Comparison of ENCODE assay signal across 8 cellular contexts in the genomic region with DNA sequence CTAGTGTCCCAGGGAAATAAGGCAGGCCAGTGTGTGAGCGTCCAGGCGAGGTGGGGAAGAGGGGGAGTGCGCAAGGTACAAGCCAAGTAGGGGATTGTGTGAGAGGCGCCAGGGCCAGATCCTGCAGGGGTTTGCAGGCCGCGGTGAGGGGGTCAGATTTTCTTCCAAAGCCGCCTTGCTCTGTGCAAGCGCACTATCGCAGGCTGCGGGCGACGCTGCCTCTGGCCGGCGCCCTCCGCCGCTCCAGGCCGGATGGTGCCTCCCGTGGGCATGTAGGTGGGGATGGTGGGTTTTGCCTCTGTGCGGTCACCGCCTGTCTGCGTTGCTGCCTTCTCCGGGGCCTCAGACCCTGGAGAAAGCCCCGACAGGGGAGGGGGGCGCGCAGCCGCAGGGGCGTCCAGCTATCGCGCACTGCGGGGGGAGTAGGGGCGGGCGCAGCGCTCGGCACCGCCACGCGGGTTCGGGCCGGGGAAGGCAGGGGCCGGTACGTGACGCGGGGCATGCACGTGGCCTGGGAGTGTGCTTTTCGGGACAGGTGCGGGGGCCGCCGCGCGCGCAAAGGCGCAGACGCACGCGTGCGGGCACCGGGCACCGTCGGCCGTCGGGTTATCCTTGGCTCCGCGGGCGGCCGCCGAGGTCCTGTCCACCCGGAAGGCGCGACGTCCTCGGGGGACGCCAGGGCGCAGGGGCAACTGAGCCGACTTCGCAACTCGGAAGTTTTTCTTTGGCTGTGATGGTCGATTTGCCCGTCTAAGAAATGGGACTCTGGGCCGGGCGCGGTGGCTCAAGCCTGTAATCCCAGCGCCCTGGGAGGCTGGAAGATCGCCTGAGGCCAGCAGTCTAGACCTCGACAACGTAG. TPM values are rescaled to one million over a fixed set of nuclear protein-coding genes. Genes with fewer than 3 reads are reported as not detected.
DNase-seq lines count a peak whose midpoint lies in the region; ATAC-seq, FAIRE-seq and TF ChIP-seq lines count a peak whose summit lies in the region.

No MANE protein-coding gene starts in this region.

- FAIRE-seq in urothelium cell line (lab: Jason Lieb, UNC) = no peak

- peak overlapping the region; percentile 99 for H3K18ac ChIP-seq in neuronal stem cell (ENCODE audit: low read length)

- H3K27ac ChIP-seq in foreskin keratinocyte (peak overlapping the region; percentile 30), neuronal stem cell (replicated peaks; ENCODE audit: low read length) (peak overlapping the region; percentile 80)

- peak overlapping the region; percentile 92 for H2BK15ac ChIP-seq in neuronal stem cell (ENCODE audit: low read length)

- H4K8ac ChIP-seq in neuronal stem cell (ENCODE audit: low read depth, low read length) = peak overlapping the region; percentile 57

- H4K91ac ChIP-seq in neuronal stem cell (ENCODE audit: low read depth, low read length, poor library complexity) = peak overlapping the region; percentile 5

- peaks cover 11% of the 10 kb centered on the region for H3K4me1 ChIP-seq in foreskin keratinocyte
- H3K4me1 ChIP-seq in neuronal stem cell (ENCODE audit: control insufficient read depth in 2 of 2, insufficient read depth in 1 of 2, low read depth in 1 of 2, low read length in 2 of 2) = peaks cover 5 to 14% of the 10 kb centered on the region in 2 donors

- peak overlapping the region; percentile 94 for H2BK120ac ChIP-seq in neuronal stem cell (ENCODE audit: low read depth, low read length)

- H3K9me3 ChIP-seq in neuronal stem cell (replicated peaks in 1 of 2; ENCODE audit: control insufficient read depth in 2 of 2, insufficient read depth in 1 of 2, low read depth in 1 of 2, low read length in 2 of 2) = no peaks in the 10 kb centered on the region

- H2AFZ ChIP-seq in neuronal stem cell (ENCODE audit: low read length) = peak overlapping the region; percentile 83

- H3K9ac ChIP-seq in neuronal stem cell (ENCODE audit: low read depth, low read length, poor library complexity) = peak overlapping the region; percentile 91

- peaks cover 5% of the 10 kb centered on the region for H3K79me1 ChIP-seq in neuronal stem cell (ENCODE audit: low read depth, low read length)

- H3K4me2 ChIP-seq in neuronal stem cell (ENCODE audit: insufficient read depth, low read length, poor library complexity, severe bottlenecking) = peak overlapping the region; percentile 82

- ATAC-seq in foreskin keratinocyte (no peak), HG03039 (IDR thresholded peaks at IDR 0.05; ENCODE audit: unreplicated experiment) (no peak)

- no peak overlapping the region for H3K4ac ChIP-seq in neuronal stem cell (ENCODE audit: low read length)

- peak; percentile 41 for DNase-seq in COLO668 (lab: John Stamatoyannopoulos, UW; ENCODE audit: unreplicated experiment)
- peak; percentile 8 for DNase-seq in NCI-H526 treated with DMSO at 0.1 percent for 48 hours (lab: John Stamatoyannopoulos, UW)
- DNase-seq in activated effector memory CD4-positive, alpha-beta T cell treated with Interleukin-2 at 50 U/mL for 16 hours = peak; percentile 28
- no peak for DNase-seq in foreskin keratinocyte
- peak; percentile 48 for DNase-seq in neuronal stem cell (ENCODE audit: low spot score)
- peak; percentile 30 for DNase-seq in urothelium cell line (ENCODE audit: low spot score)
- DNase-seq in SW480 (ENCODE audit: low spot score) = no peak

- no peak for TF ChIP-seq CTCF in foreskin keratinocyte (conservative IDR thresholded peaks at IDR 0.05)

- peak overlapping the region; percentile 89 for H2BK12ac ChIP-seq in neuronal stem cell (ENCODE audit: low read length)

- H3K23ac ChIP-seq in neuronal stem cell (ENCODE audit: low read depth, low read length, poor library complexity) = peak overlapping the region; percentile 98

- H3K14ac ChIP-seq in neuronal stem cell (ENCODE audit: low read length) = peak overlapping the region; percentile 89

- H2AK5ac ChIP-seq in neuronal stem cell (ENCODE audit: low read depth, low read length) = peak overlapping the region; percentile 91

- WGBS in neuronal stem cell (ENCODE audit: extremely low coverage in 2 of 2, insufficient read length in 2 of 2, insufficient replicate concordance in 1 of 2), 2 donors = no CpG with 5 or more reads among the region's 85 CpGs

- peaks cover 3 to 27% of the 10 kb centered on the region in 2 donors for H3K36me3 ChIP-seq in neuronal stem cell (replicated peaks in 1 of 2; ENCODE audit: control insufficient read depth in 2 of 2, insufficient read depth in 2 of 2, low read length in 2 of 2)

- peak overlapping the region; percentile 89 for H2BK5ac ChIP-seq in neuronal stem cell (ENCODE audit: low read length)

- H3K27me3 ChIP-seq in foreskin keratinocyte = no peaks in the 10 kb centered on the region
- no peaks in the 10 kb centered on the region for H3K27me3 ChIP-seq in neuronal stem cell (ENCODE audit: control insufficient read depth in 3 of 3, insufficient read depth in 3 of 3, low read depth in 1 of 3, low read length in 3 of 3)

- peak overlapping the region; percentile 52 to 83 for H3K4me3 ChIP-seq in neuronal stem cell (ENCODE audit: low read length in 2 of 2)

RNA-seq across cellular contexts. Expression of gene HAPSTR1, which starts 1.1 kb away (rescaled TPM):
- 61.3 and 68.2 TPM in 2 replicates for total RNA-seq in foreskin keratinocyte
- 14.3 and 16.4 TPM in 2 replicates for polyA plus RNA-seq in foreskin keratinocyte
- polyA plus RNA-seq in neuronal stem cell (2013, experiment 1 of 2) = 25.7 TPM
- 27.4 TPM for polyA plus RNA-seq in neuronal stem cell (2013, experiment 2 of 2)

Comparison
In these comparisons a context has a peak if more than half of its experiments do, and no peak if none do; other contexts are left out.
1. DNase-seq: peak in COLO668 (single experiment), NCI-H526 treated with DMSO at 0.1 percent for 48 hours (single experiment), activated effector memory CD4-positive, alpha-beta T cell treated with Interleukin-2 at 50 U/mL for 16 hours (single experiment), neuronal stem cell (single experiment) and urothelium cell line (single experiment); none in foreskin keratinocyte (0 of 2) and SW480 (single experiment).